Comparison of ENCODE assay signal across 18 cellular contexts in the genomic region with DNA sequence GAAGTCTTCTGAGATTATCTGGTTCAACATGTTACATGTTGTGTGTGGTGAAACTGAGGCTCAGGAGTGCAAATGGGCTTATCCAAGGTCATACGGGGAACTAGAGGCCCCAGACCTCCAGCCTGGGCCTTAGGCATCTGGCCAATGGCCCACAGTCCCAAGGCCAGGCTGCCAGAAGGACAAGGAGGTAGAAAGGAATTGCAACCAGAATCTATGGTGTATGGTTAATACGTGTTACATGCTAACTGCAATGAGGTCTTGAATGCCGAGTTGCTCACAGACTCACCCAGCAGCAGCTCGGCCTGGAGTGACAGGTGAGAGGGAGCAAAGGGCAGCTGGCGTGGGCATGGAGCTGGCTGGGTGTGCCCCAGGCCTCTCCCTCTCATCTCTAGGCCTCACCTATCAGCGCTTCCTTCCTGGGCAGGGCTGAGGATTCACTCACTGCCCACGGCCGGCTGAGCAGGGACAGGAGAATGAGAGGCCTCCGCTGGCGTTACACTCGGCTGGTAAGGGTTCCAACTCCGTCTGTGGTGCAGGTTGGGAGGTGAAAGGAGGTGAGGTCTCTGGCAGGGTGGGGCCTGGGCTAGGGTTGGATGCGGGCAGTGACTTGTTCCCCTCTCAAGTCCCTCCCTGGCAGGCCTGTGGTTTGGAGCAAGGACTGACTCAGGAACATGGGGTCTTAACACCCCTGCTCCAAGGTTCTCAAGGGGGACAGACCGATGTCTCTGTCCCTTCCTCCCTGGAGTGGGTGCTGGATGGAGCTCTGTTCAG. TPM values are rescaled to one million over a fixed set of nuclear protein-coding genes. Genes with fewer than 3 reads are reported as not detected.
DNase-seq lines count a peak whose midpoint lies in the region; ATAC-seq and TF ChIP-seq lines count a peak whose summit lies in the region.
"Had no signal": no experiment of that assay in that cellular context is flagged by ENCODE, and none has a peak within 500 bp of the region (broad histone marks: within the 10 kb centered on the region; RNA-seq: fewer than 3 reads in every experiment).

A gene (plus strand): TSS at position 437 of the 771 bp plus-strand sequence. CDS start 37 bp downstream, at position 474.

- H3K9me3 Mint-ChIP-seq in progenitor cell of endocrine pancreas (ENCODE audit: low read depth) = no peaks in the 10 kb centered on the region
- H3K9me3 Mint-ChIP-seq in activated CD4-positive, alpha-beta T cell treated with anti-CD3 and anti-CD28 coated beads, Interleukin-2, amount 10 ng/mL, durations not matched to agents 7 days and 5 days = no peaks in the 10 kb centered on the region
- H3K9me3 Mint-ChIP-seq: activated T-cell treated with anti-CD3 and anti-CD28 coated beads, Interleukin-2, amount 50 U/mL, for 72 hours had no signal

- no peak within 1 kb of the TSS for H3K4me3 ChIP-seq in esophagus squamous epithelium
- H3K4me3 ChIP-seq: heart right ventricle, PC-9, smooth muscle cell had no signal

- H3K36me3 Mint-ChIP-seq in progenitor cell of endocrine pancreas (ENCODE audit: insufficient read depth) = no peaks in the 10 kb centered on the region
- H3K36me3 Mint-ChIP-seq in activated CD4-positive, alpha-beta T cell treated with anti-CD3 and anti-CD28 coated beads, Interleukin-2, amount 10 ng/mL, durations not matched to agents 7 days and 5 days (ENCODE audit: low read depth) = no peaks in the 10 kb centered on the region

- H3K4me1 ChIP-seq in esophagus squamous epithelium = peaks cover 10 to 33% (median 11%) of the 10 kb centered on the region in 3 donors

- H3K36me3 ChIP-seq in esophagus squamous epithelium = no peaks in the 10 kb centered on the region
- H3K36me3 ChIP-seq: heart right ventricle, neutrophil had no signal

- POLR2A ChIA-PET in activated CD4-positive, alpha-beta T cell treated with anti-CD3 and anti-CD28 coated beads, Interleukin-2, amount 10 ng/mL, durations not matched to agents 7 days and 5 days (lab: Charles Lee) = no interaction called here

- no peaks in the 10 kb centered on the region for H3K9me3 ChIP-seq in esophagus squamous epithelium
- H3K9me3 ChIP-seq: heart right ventricle, neutrophil had no signal

- no peak within 1 kb of the TSS for H3K27ac Mint-ChIP-seq in progenitor cell of endocrine pancreas
- no peak within 1 kb of the TSS for H3K27ac Mint-ChIP-seq in activated CD4-positive, alpha-beta T cell treated with anti-CD3 and anti-CD28 coated beads, Interleukin-2, amount 10 ng/mL, durations not matched to agents 7 days and 5 days
- H3K27ac Mint-ChIP-seq: activated T-cell treated with anti-CD3 and anti-CD28 coated beads, Interleukin-2, amount 50 U/mL, for 72 hours had no signal

- no peaks in the 10 kb centered on the region for H3K27me3 Mint-ChIP-seq in progenitor cell of endocrine pancreas
- H3K27me3 Mint-ChIP-seq in activated CD4-positive, alpha-beta T cell treated with anti-CD3 and anti-CD28 coated beads, Interleukin-2, amount 10 ng/mL, durations not matched to agents 7 days and 5 days = no peaks in the 10 kb centered on the region

- no peak for TF ChIP-seq POLR2A in esophagus squamous epithelium (IDR thresholded peaks at IDR 0.05)

- intact Hi-C loops in esophagus squamous epithelium (cut with DNase I) = no loop called here

- DNase-seq in COLO668 (lab: John Stamatoyannopoulos, UW; ENCODE audit: unreplicated experiment) (peak; percentile 91), NCI-H510A (lab: John Stamatoyannopoulos, UW) (peak; percentile 72), esophagus squamous epithelium (lab: John Stamatoyannopoulos, UW) (no peak), omental fat pad (ENCODE audit: low spot score) (no peak), GDM1 (lab: John Stamatoyannopoulos, UW) (no peak), progenitor cell of endocrine pancreas (ENCODE audit: low spot score, unreplicated experiment) (no peak), NCI-H146 treated with DMSO at 0.1 percent for 48 hours (lab: John Stamatoyannopoulos, UW; ENCODE audit: unreplicated experiment) (no peak)
- DNase-seq in activated CD4-positive, alpha-beta T cell treated with anti-CD3 and anti-CD28 coated beads, Interleukin-2, amount 10 ng/mL, durations not matched to agents 7 days and 5 days = no peak
- DNase-seq: activated T-cell treated with anti-CD3 and anti-CD28 coated beads, Interleukin-2, amount 50 U/mL, for 72 hours; amygdala; erythroblast; heart right ventricle; NCI-H1105; PC-9; substantia nigra had no signal

- TF ChIP-seq CTCF in esophagus squamous epithelium (IDR thresholded peaks at IDR 0.05) = no peak
- TF ChIP-seq CTCF in omental fat pad (IDR thresholded peaks at IDR 0.05) = no peak
- TF ChIP-seq CTCF in progenitor cell of endocrine pancreas (IDR thresholded peaks at IDR 0.05; ENCODE audit: unreplicated experiment) = no peak

- H3K4me1 Mint-ChIP-seq in progenitor cell of endocrine pancreas (ENCODE audit: low read depth) = no peaks in the 10 kb centered on the region
- H3K4me1 Mint-ChIP-seq in activated CD4-positive, alpha-beta T cell treated with anti-CD3 and anti-CD28 coated beads, Interleukin-2, amount 10 ng/mL, durations not matched to agents 7 days and 5 days = peaks cover 5% of the 10 kb centered on the region

- peak within 1 kb of the TSS in 3 of 4 donors; percentile 22 to 42 (median 30) for H3K27ac ChIP-seq in esophagus squamous epithelium
- H3K27ac ChIP-seq: heart right ventricle, neutrophil, PC-9 had no signal

- CTCF ChIA-PET in activated CD4-positive, alpha-beta T cell treated with anti-CD3 and anti-CD28 coated beads, Interleukin-2, amount 10 ng/mL, durations not matched to agents 7 days and 5 days (lab: Charles Lee) = interaction anchor here (2.2 kb wide), 1 partner anchor 12 kb away, joined by 9 read pairs; a partner anchor contains a TSS

- peak; percentile 20 for ATAC-seq in omental fat pad (ENCODE audit: low FRiP score)
- ATAC-seq: activated T-cell treated with anti-CD3 and anti-CD28 coated beads, Interleukin-2, amount 50 U/mL, for 72 hours had no signal

- no peaks in the 10 kb centered on the region for H3K27me3 ChIP-seq in esophagus squamous epithelium
- H3K27me3 ChIP-seq: heart right ventricle, neutrophil had no signal

- H3K4me3 Mint-ChIP-seq in progenitor cell of endocrine pancreas (ENCODE audit: low read depth) = no peak within 1 kb of the TSS
- H3K4me3 Mint-ChIP-seq in activated CD4-positive, alpha-beta T cell treated with anti-CD3 and anti-CD28 coated beads, Interleukin-2, amount 10 ng/mL, durations not matched to agents 7 days and 5 days = no peak within 1 kb of the TSS
- H3K4me3 Mint-ChIP-seq: activated T-cell treated with anti-CD3 and anti-CD28 coated beads, Interleukin-2, amount 50 U/mL, for 72 hours had no signal

- 42 to 48% methylated on average over 8 to 12 of the region's 14 CpGs for WGBS in esophagus squamous epithelium, 2 donors

RNA-seq across cellular contexts. Expression of the gene that starts here (rescaled TPM):
- total RNA-seq in esophagus squamous epithelium = 1 to 10 TPM in 1 of 4 donors, under 1 TPM in 1, not detected in 2; 0.53 to 1.1 TPM
- under 1 TPM in 1 of 4 donors, not detected in 3; 0.63 TPM for total RNA-seq in omental fat pad
- total RNA-seq in progenitor cell of endocrine pancreas = 0.34 and 0.38 TPM in 2 replicates
- not detected for total RNA-seq in activated CD4-positive, alpha-beta T cell treated with anti-CD3 and anti-CD28 coated beads, Interleukin-2, amount 10 ng/mL, durations not matched to agents 7 days and 5 days
- total RNA-seq: activated T-cell treated with anti-CD3 and anti-CD28 coated beads, Interleukin-2, amount 50 U/mL, for 72 hours; Daoy; heart right ventricle; PC-9; smooth muscle cell had no signal

Comparison
In these comparisons a context has a peak if more than half of its experiments do, and no peak if none do; other contexts are left out.
1. Peak in ATAC-seq in omental fat pad; RNA of the gene not detected or under 1 TPM.
2. DNase-seq: peak in COLO668 (single experiment) and NCI-H510A (single experiment); none in esophagus squamous epithelium (single experiment), omental fat pad (single experiment), GDM1 (single experiment), progenitor cell of endocrine pancreas (single experiment), activated CD4-positive, alpha-beta T cell treated with anti-CD3 and anti-CD28 coated beads, Interleukin-2, amount 10 ng/mL, durations not matched to agents 7 days and 5 days (single experiment) and NCI-H146 treated with DMSO at 0.1 percent for 48 hours (single experiment).